ENCODE assay signal across 23 cellular contexts in genomic region chr2:146806295-146807005, GRCh38.
DNase-seq lines count a peak whose midpoint lies in the region; ATAC-seq and TF ChIP-seq lines count a peak whose summit lies in the region.
"Had no signal": no experiment of that assay in that cellular context is flagged by ENCODE, and none has a peak within 500 bp of the region (broad histone marks: within the 10 kb centered on the region; RNA-seq: fewer than 3 reads in every experiment).

No MANE protein-coding gene starts in this region.

- H3K79me1 ChIP-seq in IMR-90 (ENCODE audit: low read depth in 1 of 2, low read length in 2 of 2), result no peaks in the 10 kb centered on the region

- H3K36me3 ChIP-seq in IMR-90 (ENCODE audit: control insufficient read depth, insufficient read depth, low read length) (no peaks in the 10 kb centered on the region), adrenal gland (replicated peaks in 1 of 2) (no peaks in the 10 kb centered on the region)
- H3K36me3 ChIP-seq: left ventricle myocardium inferior, Peyer's patch, prostate gland, vagina had no signal

- no peak overlapping the region for H2BK20ac ChIP-seq in IMR-90 (ENCODE audit: low read depth, low read length)

- no peak for TF ChIP-seq POLR2A in IMR-90 (IDR thresholded peaks at IDR 0.05; ENCODE audit: low read depth, low read length)
- TF ChIP-seq POLR2A in adrenal gland (IDR thresholded peaks at IDR 0.05), result no peak

- no peak overlapping the region for H3K23ac ChIP-seq in IMR-90 (ENCODE audit: low read depth, low read length)

- in situ Hi-C loops in IMR-90 (cut with MboI; ENCODE audit: low sequenced_read_pairs), result no loop called here

- H3K14ac ChIP-seq in IMR-90 (replicated peaks; ENCODE audit: low read depth, low read length), result no peak overlapping the region

- H4K91ac ChIP-seq in IMR-90 (ENCODE audit: insufficient read depth, low read depth, low read length), result no peak overlapping the region

- H3K27me3 ChIP-seq in IMR-90 (ENCODE audit: control insufficient read depth, insufficient read depth, low read length), result no peaks in the 10 kb centered on the region
- H3K27me3 ChIP-seq in adrenal gland, result no peaks in the 10 kb centered on the region
- H3K27me3 ChIP-seq: body of pancreas, Peyer's patch, vagina had no signal

- H3K4me3 ChIP-seq in IMR-90 (ENCODE audit: insufficient read depth, low read depth, low read length) (no peak overlapping the region), fibroblast of pulmonary artery (replicated peaks; ENCODE audit: low read depth, low read length) (no peak overlapping the region), adrenal gland (no peak overlapping the region)
- H3K4me3 ChIP-seq: body of pancreas, GM12878, left ventricle myocardium inferior, Peyer's patch, prostate gland, skin epidermis, vagina had no signal

- no peaks in the 10 kb centered on the region for H3K36me3 Mint-ChIP-seq in effector memory CD8-positive, alpha-beta T cell (ENCODE audit: insufficient read depth)
- H3K36me3 Mint-ChIP-seq: CD4-positive, alpha-beta memory T cell; stimulated activated effector memory CD8-positive, alpha-beta T cell treated with anti-CD3 and anti-CD28 coated beads, Interleukin-12 subunit alpha, Interleukin-12 subunit beta, amount 100 ng/mL, for 72 hours had no signal

- TF ChIP-seq CTCF in IMR-90 (conservative IDR thresholded peaks at IDR 0.05; ENCODE audit: low read depth, low read length), result no peak
- no peak for TF ChIP-seq CTCF in fibroblast of pulmonary artery (IDR thresholded peaks at IDR 0.05; ENCODE audit: low read length, missing control alignments)
- TF ChIP-seq CTCF in adrenal gland (IDR thresholded peaks at IDR 0.05), result no peak

- H3K4ac ChIP-seq in IMR-90 (ENCODE audit: low read depth, low read length), result no peak overlapping the region

- H3K4me1 Mint-ChIP-seq in effector memory CD8-positive, alpha-beta T cell (ENCODE audit: low read depth in 2 of 2), result no peaks in the 10 kb centered on the region
- H3K4me1 Mint-ChIP-seq: stimulated activated effector memory CD8-positive, alpha-beta T cell treated with anti-CD3 and anti-CD28 coated beads, Interleukin-12 subunit alpha, Interleukin-12 subunit beta, amount 100 ng/mL, for 72 hours had no signal

- H4K5ac ChIP-seq in IMR-90 (ENCODE audit: low read depth, low read length), result no peak overlapping the region

- H3K4me1 ChIP-seq in IMR-90 (ENCODE audit: control insufficient read depth, insufficient read depth, low read length), result no peaks in the 10 kb centered on the region
- H3K4me1 ChIP-seq in adrenal gland (replicated peaks in 1 of 2), result no peaks in the 10 kb centered on the region
- H3K4me1 ChIP-seq: body of pancreas, left ventricle myocardium inferior, Peyer's patch, prostate gland, vagina had no signal

- no peaks in the 10 kb centered on the region for H3K9me1 ChIP-seq in IMR-90 (ENCODE audit: insufficient read depth, low read length)

- H4K20me1 ChIP-seq in IMR-90 (ENCODE audit: insufficient read depth, low read length), result no peaks in the 10 kb centered on the region

- H3K9ac ChIP-seq in IMR-90 (ENCODE audit: low read depth, low read length), result no peak overlapping the region

- no peak for TF ChIP-seq RAD21 in IMR-90 (IDR thresholded peaks at IDR 0.05; ENCODE audit: low read length)

- intact Hi-C loops in IMR-90 (cut with micrococcal nuclease), result no loop called here
- intact Hi-C loops in adrenal gland (cut with DNase I), result no loop called here

- no peak overlapping the region for H2BK120ac ChIP-seq in IMR-90 (ENCODE audit: low read depth, low read length)

- no peak overlapping the region for H4K8ac ChIP-seq in IMR-90 (ENCODE audit: low read depth in 2 of 2, low read length in 2 of 2)

- no peak overlapping the region for H2AK5ac ChIP-seq in IMR-90 (ENCODE audit: low read depth, low read length)

- H3K56ac ChIP-seq in IMR-90 (ENCODE audit: extremely low read depth, insufficient read depth, low read length), result no peak overlapping the region

- H3K9me3 Mint-ChIP-seq in effector memory CD8-positive, alpha-beta T cell, result peaks cover 13 to 19% of the 10 kb centered on the region in 2 donors

- H2AFZ ChIP-seq in IMR-90 (replicated peaks; ENCODE audit: low read length, poor library complexity), result no peak overlapping the region

- ATAC-seq in IMR-90 (ENCODE audit: low read depth), result no peak
- no peak for ATAC-seq in GM21737 (IDR thresholded peaks at IDR 0.05; ENCODE audit: unreplicated experiment)
- no peak for ATAC-seq in effector memory CD8-positive, alpha-beta T cell (replicated peaks)
- ATAC-seq: body of pancreas; stimulated activated effector memory CD8-positive, alpha-beta T cell treated with anti-CD3 and anti-CD28 coated beads, Interleukin-12 subunit alpha, Interleukin-12 subunit beta, amount 100 ng/mL, for 72 hours had no signal

- CTCF ChIA-PET in IMR-90 (lab: Yijun Ruan, JAX), result no interaction called here

- WGBS in IMR-90 (ENCODE audit: extremely low coverage in 2 of 2, insufficient read length in 1 of 2), 2 experiments, result no CpG with 5 or more reads among the region's 2 CpGs
- 44 to 56% (median 54%) methylated on average over 2 of the region's 2 CpGs for WGBS in adrenal gland, 4 donors

- H3K18ac ChIP-seq in IMR-90 (ENCODE audit: low read depth, low read length), result no peak overlapping the region

- H3K27ac Mint-ChIP-seq in effector memory CD8-positive, alpha-beta T cell, result no peak overlapping the region
- H3K27ac Mint-ChIP-seq: CD4-positive, alpha-beta memory T cell; stimulated activated effector memory CD8-positive, alpha-beta T cell treated with anti-CD3 and anti-CD28 coated beads, Interleukin-12 subunit alpha, Interleukin-12 subunit beta, amount 100 ng/mL, for 72 hours had no signal

- BruUV-seq in IMR-90 (replicated peaks; lab: Mats Ljungman, UMichigan), result no TSS peak

- dilution Hi-C loops in IMR-90 (cut with HindIII; ENCODE audit: low sequenced_read_pairs, unreplicated experiment), result no loop called here

- no peak overlapping the region for H3K4me2 ChIP-seq in IMR-90 (ENCODE audit: low read depth, low read length)

- H3K27me3 Mint-ChIP-seq in effector memory CD8-positive, alpha-beta T cell, result no peaks in the 10 kb centered on the region

- POLR2A ChIA-PET in IMR-90 (lab: Charles Lee; ENCODE audit: unreplicated experiment), result no interaction called here

- no peak overlapping the region for H2AK9ac ChIP-seq in IMR-90 (replicated peaks; ENCODE audit: low read depth, low read length, poor library complexity)

- H3K9me3 ChIP-seq in IMR-90 (ENCODE audit: control insufficient read depth, insufficient read depth, low read length), result no peaks in the 10 kb centered on the region; the same call in 1 of the 2 replicates
- no peaks in the 10 kb centered on the region for H3K9me3 ChIP-seq in adrenal gland (replicated peaks in 1 of 3)
- H3K9me3 ChIP-seq: body of pancreas, Peyer's patch, prostate gland, vagina had no signal

- no peak overlapping the region for H3K27ac ChIP-seq in IMR-90 (ENCODE audit: insufficient read depth, low read length)
- no peak overlapping the region for H3K27ac ChIP-seq in adrenal gland
- H3K27ac ChIP-seq: body of pancreas, left ventricle myocardium inferior, Peyer's patch, prostate gland, skin epidermis, vagina had no signal

- DNase-seq in IMR-90, result peak; percentile 4
- peak; percentile 79 for DNase-seq in amniotic epithelial cell (ENCODE audit: low read depth)
- peak; percentile 66 for DNase-seq in fibroblast of pulmonary artery (ENCODE audit: low read depth)
- DNase-seq in stromal cell of bone marrow (ENCODE audit: low read depth), result peak; percentile 5
- DNase-seq in effector memory CD8-positive, alpha-beta T cell, result no peak
- DNase-seq in adrenal gland, result no peak
- DNase-seq: activated CD4-positive, alpha-beta T cell treated with anti-CD3 and anti-CD28 coated beads for 48 hours; activated naive CD4-positive, alpha-beta T cell treated with anti-CD3 and anti-CD28 coated beads, Interleukin-2, amount 50 U/mL, for 16 hours; body of pancreas; CD4-positive, alpha-beta memory T cell; cortex of kidney; DMS53; left ventricle myocardium inferior; NCI-H187 treated with DMSO at 0.1 percent for 48 hours; Peyer's patch; stimulated activated CD4-positive, alpha-beta T cell treated with anti-CD3 and anti-CD28 coated beads, Interleukin-1b, Interleukin-23, amount 100 ng/mL, for 48 hours; T-helper 2 cell had no signal

- H2BK15ac ChIP-seq in IMR-90 (ENCODE audit: low read depth, low read length), result no peak overlapping the region

- no peak overlapping the region for H2BK5ac ChIP-seq in IMR-90 (ENCODE audit: low read depth, low read length, poor library complexity, severe bottlenecking)

- H3K4me3 Mint-ChIP-seq in effector memory CD8-positive, alpha-beta T cell, result no peak overlapping the region
- H3K4me3 Mint-ChIP-seq: CD4-positive, alpha-beta memory T cell; stimulated activated effector memory CD8-positive, alpha-beta T cell treated with anti-CD3 and anti-CD28 coated beads, Interleukin-12 subunit alpha, Interleukin-12 subunit beta, amount 100 ng/mL, for 72 hours had no signal

TF ChIP-seq in IMR-90, 13 proteins besides CTCF, POLR2A, EP300 and RAD21:
- TF ChIP-seq NFE2L2 (IDR thresholded peaks at IDR 0.05; ENCODE audit: low read depth, low read length) (no peak), RFX5 (IDR thresholded peaks at IDR 0.05; ENCODE audit: low read depth, low read length) (no peak), ELK1 (IDR thresholded peaks at IDR 0.05; ENCODE audit: borderline replicate concordance, low read depth, low read length) (no peak)

Comparison
In these comparisons a context has a peak if more than half of its experiments do, and no peak if none do; other contexts are left out.
1. DNase-seq: peak in IMR-90 (single experiment), amniotic epithelial cell (single experiment), fibroblast of pulmonary artery (single experiment) and stromal cell of bone marrow (single experiment); none in effector memory CD8-positive, alpha-beta T cell (0 of 3) and adrenal gland (0 of 7).